1 cellular context compared by ENCODE assay signal in genomic region chr7:51229620-51230323, GRCh38.
TF ChIP-seq lines count a peak whose summit lies in the region.

No MANE protein-coding gene starts in this region.

TF ChIP-seq in HepG2, 621 proteins besides CTCF, POLR2A, EP300 and RAD21 (continued from another document):
- no peak for TF ChIP-seq HOXD1 (CRISPR knock-in tag; IDR thresholded peaks at IDR 0.05)
- TF ChIP-seq NR3C1 (CRISPR knock-in tag; IDR thresholded peaks at IDR 0.05) = no peak
- TF ChIP-seq REL (CRISPR knock-in tag; conservative IDR thresholded peaks at IDR 0.05) = no peak
